ENCODE assay signal across 26 cellular contexts in the genomic region with DNA sequence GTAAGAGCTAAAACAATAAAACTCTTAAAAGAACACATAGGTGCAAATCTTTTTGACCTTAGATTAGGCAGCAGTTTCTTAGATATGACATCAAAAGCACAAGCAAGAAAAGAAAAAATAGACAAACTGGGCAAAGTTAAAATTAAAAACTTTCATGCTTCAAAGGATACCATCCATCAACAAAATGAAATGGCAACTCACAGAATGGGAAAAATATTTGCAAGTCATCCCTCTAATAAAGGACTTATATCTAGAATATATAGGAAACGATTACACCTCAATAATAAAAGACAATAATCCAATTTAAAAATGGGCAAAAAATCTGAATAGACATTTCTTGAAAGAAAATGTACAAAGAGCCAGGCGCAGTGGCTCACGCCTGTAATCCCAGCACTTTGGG.
"Had no signal": no experiment of that assay in that cellular context is flagged by ENCODE, and none has a peak within 500 bp of the region (broad histone marks: within the 10 kb centered on the region; RNA-seq: fewer than 3 reads in every experiment).

No MANE protein-coding gene starts in this region.

- H3K4me1 ChIP-seq: colonic mucosa, esophagus squamous epithelium, gastrocnemius medialis, heart right ventricle, left lung, lower lobe of right lung had no signal

- H3K27me3 ChIP-seq: colonic mucosa, gastrocnemius medialis had no signal

- H3K36me3 ChIP-seq: colonic mucosa, esophagus squamous epithelium, gastrocnemius medialis, heart right ventricle, left lung, lower lobe of right lung had no signal

- ATAC-seq: effector memory CD8-positive, alpha-beta T cell; esophagus mucosa; gastrocnemius medialis; heart right ventricle; left cardiac atrium; left lung; left ventricle myocardium superior; lower lobe of right lung; mucosa of descending colon had no signal

- H3K4me3 ChIP-seq: colonic mucosa, esophagus squamous epithelium, gastrocnemius medialis, heart right ventricle, left lung, lower lobe of right lung, mucosa of descending colon had no signal

- DNase-seq: colonic mucosa; cortex of kidney; effector CD8-positive, alpha-beta T cell; effector memory CD8-positive, alpha-beta T cell; endodermal cell; erythroblast; esophagus squamous epithelium; foreskin fibroblast; foreskin melanocyte; gastrocnemius medialis; glutamatergic neuron; head of caudate nucleus; heart right ventricle; hippocampal formation; left cardiac atrium; left lung; left ventricle myocardium superior; lower lobe of right lung; mesenchymal stem cell; mucosa of descending colon; naive B cell had no signal

- FAIRE-seq: endometrium, islet of Langerhans, keratinocyte had no signal

- H3K9me3 ChIP-seq: colonic mucosa, esophagus squamous epithelium, gastrocnemius medialis, left lung, lower lobe of right lung, mucosa of descending colon had no signal

- H3K27ac ChIP-seq: colonic mucosa, epithelial cell of prostate, esophagus squamous epithelium, gastrocnemius medialis, heart right ventricle, left lung, lower lobe of right lung had no signal
